In the genomic region with DNA sequence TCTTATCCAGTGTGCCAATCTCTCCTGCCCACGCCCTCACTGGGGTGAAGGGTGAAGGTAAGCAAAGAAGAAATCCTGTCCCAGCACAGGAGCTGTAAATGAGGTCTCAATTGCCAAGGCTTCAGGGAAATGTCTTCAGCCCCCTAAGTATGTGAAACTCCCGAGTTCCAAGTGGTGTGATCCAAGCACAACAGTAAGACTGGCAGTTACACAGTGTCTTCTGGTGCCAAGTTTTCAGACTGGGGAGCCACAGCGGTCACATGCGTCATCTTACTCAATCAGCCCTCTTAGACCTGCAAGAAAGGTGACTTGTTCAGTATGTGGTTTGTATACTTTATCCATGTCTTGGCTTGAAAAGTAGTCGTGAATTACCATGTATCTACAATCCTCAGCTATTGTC, we compare ENCODE assay signal across 20 cellular contexts.
"Had no signal": no experiment of that assay in that cellular context is flagged by ENCODE, and none has a peak within 500 bp of the region (broad histone marks: within the 10 kb centered on the region; RNA-seq: fewer than 3 reads in every experiment).

No MANE protein-coding gene starts in this region.

- DNase-seq: effector memory CD4-positive, alpha-beta T cell; foreskin melanocyte; hippocampal formation; left colon; natural killer cell; nucleus accumbens; ovary; sigmoid colon; stimulated activated CD4-positive, alpha-beta T cell treated with anti-CD3 and anti-CD28 coated beads, Interleukin-2, amount 100 ng/mL, for 24 hours; stimulated activated CD4-positive, alpha-beta T cell treated with anti-CD3 and anti-CD28 coated beads, Interleukin-4, amount 100 ng/mL, for 4 hours; stimulated activated naive B cell treated with anti-CD40 and anti-IgM and Interleukin-4, amounts not matched to agents 10 μg/mL and 1 μg/mL and 100 μg/mL, for 72 hours; stimulated activated naive CD8-positive, alpha-beta T cell treated with anti-CD3 and anti-CD28 coated beads, Interleukin-15, amount 100 ng/mL, for 72 hours; testis had no signal

- H3K9me3 ChIP-seq: ovary, right atrium auricular region, sigmoid colon, testis, tibial nerve had no signal

- H3K27me3 ChIP-seq: ovary, right atrium auricular region, sigmoid colon, testis, tibial nerve had no signal

- H3K9me3 Mint-ChIP-seq: mesothelial cell of epicardium had no signal

- ATAC-seq: left colon; natural killer cell; stimulated activated naive B cell treated with anti-CD40 and anti-IgM and Interleukin-4, amounts not matched to agents 10 μg/mL and 1 μg/mL and 100 μg/mL, for 72 hours; stimulated activated naive CD8-positive, alpha-beta T cell treated with anti-CD3 and anti-CD28 coated beads, Interleukin-15, amount 100 ng/mL, for 72 hours had no signal

- H3K27ac Mint-ChIP-seq: memory B cell; mesothelial cell of epicardium; natural killer cell; stimulated activated naive B cell treated with anti-CD40 and anti-IgM and Interleukin-4, amounts not matched to agents 10 μg/mL and 1 μg/mL and 100 μg/mL, for 72 hours; stimulated activated naive CD8-positive, alpha-beta T cell treated with anti-CD3 and anti-CD28 coated beads, Interleukin-15, amount 100 ng/mL, for 72 hours had no signal

- H3K27ac ChIP-seq: ovary, right atrium auricular region, sigmoid colon, skin epidermis, testis, tibial nerve had no signal

- FAIRE-seq: endometrium had no signal

- H3K36me3 ChIP-seq: ovary, right atrium auricular region, sigmoid colon, tibial nerve had no signal

- H3K4me1 Mint-ChIP-seq: memory B cell; natural killer cell; stimulated activated naive B cell treated with anti-CD40 and anti-IgM and Interleukin-4, amounts not matched to agents 10 μg/mL and 1 μg/mL and 100 μg/mL, for 72 hours; stimulated activated naive CD8-positive, alpha-beta T cell treated with anti-CD3 and anti-CD28 coated beads, Interleukin-15, amount 100 ng/mL, for 72 hours had no signal

- H3K4me3 ChIP-seq: ovary, right atrium auricular region, sigmoid colon, skin epidermis, testis, tibial nerve had no signal

- H3K36me3 Mint-ChIP-seq: mesothelial cell of epicardium, natural killer cell had no signal

- H3K4me1 ChIP-seq: right atrium auricular region, sigmoid colon, testis had no signal

- H3K4me3 Mint-ChIP-seq: memory B cell; mesothelial cell of epicardium; natural killer cell; neural crest cell; stimulated activated naive B cell treated with anti-CD40 and anti-IgM and Interleukin-4, amounts not matched to agents 10 μg/mL and 1 μg/mL and 100 μg/mL, for 72 hours; stimulated activated naive CD8-positive, alpha-beta T cell treated with anti-CD3 and anti-CD28 coated beads, Interleukin-15, amount 100 ng/mL, for 72 hours had no signal
